Comparison of ENCODE assay signal across 11 cellular contexts in genomic region chr9:130028493-130029222, GRCh38. TPM values are rescaled to one million over a fixed set of nuclear protein-coding genes. Genes with fewer than 3 reads are reported as not detected.
DNase-seq lines count a peak whose midpoint lies in the region; ATAC-seq and TF ChIP-seq lines count a peak whose summit lies in the region.
"Had no signal": no experiment of that assay in that cellular context is flagged by ENCODE, and none has a peak within 500 bp of the region (broad histone marks: within the 10 kb centered on the region; RNA-seq: fewer than 3 reads in every experiment).

No MANE protein-coding gene starts in this region.

- WGBS in gastroesophageal sphincter (ENCODE audit: low coverage in 1 of 2), 2 donors, result 24 to 28% methylated on average over 5 to 6 of the region's 6 CpGs

- CTCF ChIA-PET in activated CD4-positive, alpha-beta memory T cell treated with anti-CD3 and anti-CD28 coated beads for 36 hours (lab: Charles Lee), result interaction anchor here (0.6 to 4.1 kb wide), 12 partner anchors 10 to 144 kb away, joined by 3 to 18 read pairs (median 4); partner anchors contain the start of gene GPR107

- TF ChIP-seq POLR2A in gastroesophageal sphincter (IDR thresholded peaks at IDR 0.05), result no peak

- TF ChIP-seq EP300 in gastroesophageal sphincter (IDR thresholded peaks at IDR 0.05), result no peak

- no peaks in the 10 kb centered on the region for H3K27me3 Mint-ChIP-seq in activated T-cell treated with anti-CD3 and anti-CD28 coated beads, Interleukin-2, amount 50 U/mL, for 4 hours (ENCODE audit: low read depth)
- no peaks in the 10 kb centered on the region for H3K27me3 Mint-ChIP-seq in activated CD4-positive, alpha-beta memory T cell treated with anti-CD3 and anti-CD28 coated beads for 36 hours
- H3K27me3 Mint-ChIP-seq in stimulated activated memory B cell treated with anti-CD40 and anti-IgM and Interleukin-4, amounts not matched to agents 10 μg/mL and 1 μg/mL and 100 μg/mL, for 72 hours, result no peaks in the 10 kb centered on the region

- peaks cover 5% of the 10 kb centered on the region for H3K9me3 Mint-ChIP-seq in activated T-cell treated with anti-CD3 and anti-CD28 coated beads, Interleukin-2, amount 50 U/mL, for 4 hours
- H3K9me3 Mint-ChIP-seq in activated CD4-positive, alpha-beta memory T cell treated with anti-CD3 and anti-CD28 coated beads for 36 hours, result no peaks in the 10 kb centered on the region
- no peaks in the 10 kb centered on the region for H3K9me3 Mint-ChIP-seq in stimulated activated memory B cell treated with anti-CD40 and anti-IgM and Interleukin-4, amounts not matched to agents 10 μg/mL and 1 μg/mL and 100 μg/mL, for 72 hours
- H3K9me3 Mint-ChIP-seq: GM23338 had no signal

- no peaks in the 10 kb centered on the region for H3K36me3 ChIP-seq in gastroesophageal sphincter

- no peak for ATAC-seq in activated T-cell treated with anti-CD3 and anti-CD28 coated beads, Interleukin-2, amount 50 U/mL, for 4 hours
- no peak for ATAC-seq in gastroesophageal sphincter
- ATAC-seq in stimulated activated memory B cell treated with anti-CD40 and anti-IgM and Interleukin-4, amounts not matched to agents 10 μg/mL and 1 μg/mL and 100 μg/mL, for 72 hours, result no peak
- no peak for ATAC-seq in HG03565 (IDR thresholded peaks at IDR 0.05; ENCODE audit: unreplicated experiment)
- ATAC-seq: GM23338 had no signal

- no peak for DNase-seq in activated T-cell treated with anti-CD3 and anti-CD28 coated beads, Interleukin-2, amount 50 U/mL, for 4 hours
- DNase-seq in activated T-cell treated with anti-CD3 and anti-CD28 coated beads, Interleukin-2, amount 50 U/mL, for 48 hours, result no peak
- DNase-seq in activated CD4-positive, alpha-beta memory T cell treated with anti-CD3 and anti-CD28 coated beads for 36 hours, result no peak
- DNase-seq in NCI-H1694 treated with DMSO at 0.1 percent for 48 hours (lab: John Stamatoyannopoulos, UW), result no peak
- no peak for DNase-seq in H4 (ENCODE audit: low spot score)
- DNase-seq: central memory CD4-positive, alpha-beta T cell; NCI-H524 had no signal

- intact Hi-C loops in activated CD4-positive, alpha-beta memory T cell treated with anti-CD3 and anti-CD28 coated beads for 36 hours (cut with micrococcal nuclease), result loop anchor here (1.0 kb wide), 5 partner anchors 8 to 36 kb away; no protein-coding TSS in a partner anchor

- no peaks in the 10 kb centered on the region for H3K9me3 ChIP-seq in gastroesophageal sphincter

- peaks cover 96% of the 10 kb centered on the region for H3K4me1 Mint-ChIP-seq in activated T-cell treated with anti-CD3 and anti-CD28 coated beads, Interleukin-2, amount 50 U/mL, for 4 hours (ENCODE audit: low read depth)
- H3K4me1 Mint-ChIP-seq in activated CD4-positive, alpha-beta memory T cell treated with anti-CD3 and anti-CD28 coated beads for 36 hours (ENCODE audit: low read depth), result peaks cover 95% of the 10 kb centered on the region
- peaks cover 98% of the 10 kb centered on the region for H3K4me1 Mint-ChIP-seq in stimulated activated memory B cell treated with anti-CD40 and anti-IgM and Interleukin-4, amounts not matched to agents 10 μg/mL and 1 μg/mL and 100 μg/mL, for 72 hours

- H3K27ac Mint-ChIP-seq in activated CD4-positive, alpha-beta memory T cell treated with anti-CD3 and anti-CD28 coated beads for 36 hours, result peak overlapping the region; percentile 92
- peak overlapping the region; percentile 100 for H3K27ac Mint-ChIP-seq in stimulated activated memory B cell treated with anti-CD40 and anti-IgM and Interleukin-4, amounts not matched to agents 10 μg/mL and 1 μg/mL and 100 μg/mL, for 72 hours
- H3K27ac Mint-ChIP-seq: GM23338 had no signal

- peak overlapping the region; percentile 88 to 99 (median 95) for H3K27ac ChIP-seq in gastroesophageal sphincter

- H3K4me3 ChIP-seq in gastroesophageal sphincter, result no peak overlapping the region
- H3K4me3 ChIP-seq: GM23338 had no signal

- H3K4me1 ChIP-seq in gastroesophageal sphincter, result peaks cover 15 to 100% (median 36%) of the 10 kb centered on the region in 3 donors

- POLR2A ChIA-PET in activated CD4-positive, alpha-beta memory T cell treated with anti-CD3 and anti-CD28 coated beads for 36 hours (lab: Charles Lee), result interaction anchor here (0.5 to 8.0 kb wide), 17 partner anchors 8 to 144 kb away, joined by 3 to 88 read pairs (median 4); partner anchors contain the start of gene FNBP1

- TF ChIP-seq CTCF in gastroesophageal sphincter (IDR thresholded peaks at IDR 0.05), result no peak

- peak overlapping the region; percentile 62 for H3K4me3 Mint-ChIP-seq in activated T-cell treated with anti-CD3 and anti-CD28 coated beads, Interleukin-2, amount 50 U/mL, for 4 hours
- H3K4me3 Mint-ChIP-seq in activated CD4-positive, alpha-beta memory T cell treated with anti-CD3 and anti-CD28 coated beads for 36 hours, result peak overlapping the region; percentile 33
- peak overlapping the region; percentile 72 for H3K4me3 Mint-ChIP-seq in stimulated activated memory B cell treated with anti-CD40 and anti-IgM and Interleukin-4, amounts not matched to agents 10 μg/mL and 1 μg/mL and 100 μg/mL, for 72 hours
- H3K4me3 Mint-ChIP-seq: GM23338 had no signal

- H3K36me3 Mint-ChIP-seq in activated T-cell treated with anti-CD3 and anti-CD28 coated beads, Interleukin-2, amount 50 U/mL, for 4 hours (ENCODE audit: insufficient read depth), result peaks cover 20% of the 10 kb centered on the region
- peaks cover 25% of the 10 kb centered on the region for H3K36me3 Mint-ChIP-seq in activated CD4-positive, alpha-beta memory T cell treated with anti-CD3 and anti-CD28 coated beads for 36 hours
- H3K36me3 Mint-ChIP-seq in stimulated activated memory B cell treated with anti-CD40 and anti-IgM and Interleukin-4, amounts not matched to agents 10 μg/mL and 1 μg/mL and 100 μg/mL, for 72 hours, result peaks cover 43% of the 10 kb centered on the region

- H3K27me3 ChIP-seq in gastroesophageal sphincter, result no peaks in the 10 kb centered on the region

RNA-seq across cellular contexts. Expression of gene FNBP1, which starts 14.3 kb away (rescaled TPM):
- total RNA-seq in activated T-cell treated with anti-CD3 and anti-CD28 coated beads, Interleukin-2, amount 50 U/mL, for 4 hours, result 100 to 1,000 TPM; 156 to 174 (median 163) TPM
- total RNA-seq in activated CD4-positive, alpha-beta memory T cell treated with anti-CD3 and anti-CD28 coated beads for 36 hours, result 100 to 1,000 TPM; 215 to 228 TPM
- 100 to 1,000 TPM; 119 to 343 (median 188) TPM for total RNA-seq in gastroesophageal sphincter
- 19.2 and 24.7 TPM in 2 replicates for total RNA-seq in H4 (2014; rRNA removed; shearing (Covaris generic))

RNA-seq across cellular contexts. Expression of gene GPR107, which starts 25.0 kb away (rescaled TPM):
- 10 to 100 TPM; 15.9 to 21.7 (median 17.9) TPM for total RNA-seq in activated T-cell treated with anti-CD3 and anti-CD28 coated beads, Interleukin-2, amount 50 U/mL, for 4 hours
- total RNA-seq in activated CD4-positive, alpha-beta memory T cell treated with anti-CD3 and anti-CD28 coated beads for 36 hours, result 10 to 100 TPM; 20.7 to 22.8 TPM
- 10 to 100 TPM; 24.2 to 38.4 (median 30.4) TPM for total RNA-seq in gastroesophageal sphincter
- total RNA-seq in H4 (2014; rRNA removed; shearing (Covaris generic)), result 13.0 and 21.3 TPM in 2 replicates
